ENCODE assay signal across 38 cellular contexts in the genomic region with DNA sequence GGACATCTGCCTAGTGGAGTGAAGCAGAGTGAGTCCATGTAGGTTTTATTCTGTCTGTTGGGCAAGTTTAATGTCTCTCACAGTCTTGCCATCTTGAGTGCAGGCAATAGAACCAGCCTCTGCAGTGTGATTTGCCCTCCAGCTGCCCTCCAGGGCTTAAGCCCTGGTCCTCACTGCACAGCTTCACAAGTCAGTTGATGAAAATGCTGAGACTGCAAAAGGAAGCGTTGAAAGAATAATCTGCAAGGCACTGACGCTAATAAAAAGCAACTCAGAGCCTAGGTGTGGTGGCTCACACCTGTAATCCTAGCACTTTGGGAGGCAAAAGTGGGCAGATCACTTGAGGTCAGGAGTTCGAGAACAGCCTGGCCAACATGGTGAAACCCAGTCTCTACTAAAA. TPM values are rescaled to one million over a fixed set of nuclear protein-coding genes. Genes with fewer than 3 reads are reported as not detected.
"Had no signal": no experiment of that assay in that cellular context is flagged by ENCODE, and none has a peak within 500 bp of the region (broad histone marks: within the 10 kb centered on the region; RNA-seq: fewer than 3 reads in every experiment).

No MANE protein-coding gene starts in this region.

- ATAC-seq: activated CD8-positive, alpha-beta T cell treated with anti-CD3 and anti-CD28 coated beads for 36 hours; activated naive CD4-positive, alpha-beta T cell treated with anti-CD3 and anti-CD28 coated beads, Interleukin-2, amount 50 U/mL, for 72 hours; activated T-cell treated with anti-CD3 and anti-CD28 coated beads, Interleukin-2, amount 50 U/mL, for 4 hours; activated T-cell treated with anti-CD3 and anti-CD28 coated beads, Interleukin-2, amount 50 U/mL, for 72 hours; activated T-helper 17 cell treated with anti-CD3 and anti-CD28 coated beads, Interleukin-2, amount 50 U/mL, for 72 hours; body of pancreas had no signal

- H3K36me3 ChIP-seq: adrenal gland, brain microvascular endothelial cell, breast epithelium, cardiac muscle cell had no signal

- H3K27ac ChIP-seq: adrenal gland, body of pancreas, brain microvascular endothelial cell, breast epithelium, cardiac muscle cell, VCaP had no signal

- H3K27me3 ChIP-seq: adrenal gland, body of pancreas, brain microvascular endothelial cell had no signal

- H3K4me3 ChIP-seq: adrenal gland, body of pancreas, breast epithelium, cardiac muscle cell had no signal

- DNase-seq: activated B cell treated with CpG ODN at 0.5 μM for 24 hours; activated CD4-positive, alpha-beta memory T cell treated with anti-CD3 and anti-CD28 coated beads for 36 hours; activated CD4-positive, alpha-beta T cell treated with anti-CD3 and anti-CD28 coated beads for 4 hours; activated CD4-positive, alpha-beta T cell treated with anti-CD3 and anti-CD28 coated beads, Interleukin-2, amount 10 ng/mL, durations not matched to agents 24 days and 14 days; activated CD4-positive, alpha-beta T cell treated with anti-CD3 and anti-CD28 coated beads, Interleukin-2, amount 50 U/mL, for 1 hour; activated CD4-positive, alpha-beta T cell treated with anti-CD3 and anti-CD28 coated beads, Interleukin-2, amount 50 U/mL, for 4 hours; activated CD4-positive, CD25-positive, alpha-beta regulatory T cell treated with anti-CD3 and anti-CD28 coated beads, Interleukin-2, amount 50 U/mL, for 72 hours; activated CD8-positive, alpha-beta memory T cell treated with anti-CD3 and anti-CD28 coated beads, Interleukin-2, amount 50 U/mL, for 4 hours; activated CD8-positive, alpha-beta T cell treated with anti-CD3 and anti-CD28 coated beads for 36 hours; activated effector memory CD4-positive, alpha-beta T cell treated with anti-CD3 and anti-CD28 coated beads, Interleukin-2, amount 50 U/mL, for 16 hours; activated gamma-delta T cell treated with Interleukin-2 at 50 U/mL for 16 hours; activated naive CD4-positive, alpha-beta T cell; activated naive CD4-positive, alpha-beta T cell treated with anti-CD3 and anti-CD28 coated beads for 36 hours; activated naive CD4-positive, alpha-beta T cell treated with anti-CD3 and anti-CD28 coated beads, Interleukin-2, amount 50 U/mL, for 16 hours; activated naive CD8-positive, alpha-beta T cell treated with anti-CD3 and anti-CD28 coated beads for 36 hours; activated T-cell treated with anti-CD3 and anti-CD28 coated beads for 4 hours; activated T-cell treated with anti-CD3 and anti-CD28 coated beads, Interleukin-2, amount 50 U/mL, for 1 hour; activated T-cell treated with anti-CD3 and anti-CD28 coated beads, Interleukin-2, amount 50 U/mL, for 4 hours; activated T-cell treated with anti-CD3 and anti-CD28 coated beads, Interleukin-2, amount 50 U/mL, for 72 hours; adrenal gland; amniotic stem cell; aorta; body of pancreas; brain microvascular endothelial cell; caudate nucleus; cerebellar nuclear complex; T-helper 2 cell; T-helper 9 cell had no signal

- H3K4me1 ChIP-seq: adrenal gland, body of pancreas, breast epithelium had no signal

- H3K9me3 ChIP-seq: adrenal gland, body of pancreas, breast epithelium had no signal

- FAIRE-seq: astrocyte, TTC549 had no signal

RNA-seq across cellular contexts. Expression of a gene that starts 54.1 kb away (rescaled TPM):
- total RNA-seq: activated B cell treated with CpG ODN at 0.5 μM for 24 hours; activated CD4-positive, alpha-beta memory T cell treated with anti-CD3 and anti-CD28 coated beads for 36 hours; activated CD4-positive, alpha-beta T cell treated with anti-CD3 and anti-CD28 coated beads, Interleukin-2, amount 10 ng/mL, durations not matched to agents 24 days and 14 days; activated CD8-positive, alpha-beta memory T cell treated with anti-CD3 and anti-CD28 coated beads for 36 hours; activated CD8-positive, alpha-beta T cell treated with anti-CD3 and anti-CD28 coated beads for 36 hours; activated naive CD4-positive, alpha-beta T cell treated with anti-CD3 and anti-CD28 coated beads for 36 hours; activated naive CD4-positive, alpha-beta T cell treated with anti-CD3 and anti-CD28 coated beads, Interleukin-2, amount 50 U/mL, for 72 hours; activated naive CD8-positive, alpha-beta T cell treated with anti-CD3 and anti-CD28 coated beads for 36 hours; activated T-cell treated with anti-CD3 and anti-CD28 coated beads, Interleukin-2, amount 50 U/mL, for 4 hours; activated T-cell treated with anti-CD3 and anti-CD28 coated beads, Interleukin-2, amount 50 U/mL, for 72 hours; activated T-helper 1 cell treated with anti-CD3 and anti-CD28 coated beads, Interleukin-12 subunit alpha, Interleukin-12 subunit beta, Interleukin-2, Interleukin-4 antibody, amounts not matched to agents 30 ng/mL and 10 ng/mL and 1 ng/mL, durations not matched to agents 14 hours and 24 hours and 36 hours; activated T-helper 17 cell treated with anti-CD3 and anti-CD28 coated beads, Interleukin-2, amount 50 U/mL, for 72 hours; aorta; astrocyte; body of pancreas; breast epithelium; cardiac muscle cell; chondrocyte had no signal
- polyA plus RNA-seq: aorta, cardiac muscle cell had no signal
